ENCODE assay signal across 8 cellular contexts in the genomic region with DNA sequence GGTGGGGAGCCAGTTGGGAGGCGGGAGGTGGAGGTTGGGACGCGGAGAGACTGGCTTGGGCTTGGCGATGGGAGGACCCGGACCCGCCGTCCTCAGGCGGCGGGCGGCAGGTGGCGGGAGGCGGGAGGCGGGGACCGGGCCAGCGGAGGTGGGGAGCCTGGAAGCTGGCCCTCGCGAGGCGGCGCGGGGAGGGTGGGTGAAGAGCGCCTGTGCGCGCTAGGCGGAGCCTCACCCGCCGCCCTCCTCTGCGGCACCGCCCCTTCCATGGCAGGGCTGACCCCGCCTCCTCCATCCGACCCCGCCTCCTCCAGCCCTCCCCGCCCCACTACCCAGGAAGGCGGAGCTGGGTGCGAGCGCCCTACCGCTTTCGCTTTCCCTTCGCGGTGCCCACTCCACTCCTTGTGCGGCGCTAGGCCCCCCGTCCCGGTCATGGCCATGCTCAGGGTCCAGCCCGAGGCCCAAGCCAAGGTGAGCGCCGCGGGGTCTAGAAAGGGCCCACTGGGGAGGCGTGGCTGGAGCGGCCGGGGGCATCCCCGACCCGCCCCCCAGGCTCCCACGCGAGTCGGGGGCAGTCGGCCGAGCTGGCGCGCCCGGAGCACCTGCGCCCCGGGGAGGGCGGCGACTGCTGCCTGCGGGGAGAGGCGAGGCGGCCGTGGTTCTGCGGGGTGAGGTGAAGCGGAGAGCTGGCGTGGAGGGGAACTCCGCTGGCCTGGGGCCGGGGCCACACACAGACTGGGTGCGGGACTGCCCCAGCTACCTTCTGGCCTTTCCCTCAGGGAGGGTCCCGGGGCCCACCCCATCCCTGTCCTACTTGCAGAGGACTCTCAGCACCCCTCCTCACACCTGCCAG. TPM values are rescaled to one million over a fixed set of nuclear protein-coding genes. Genes with fewer than 3 reads are reported as not detected.
DNase-seq lines count a peak whose midpoint lies in the region; ATAC-seq and TF ChIP-seq lines count a peak whose summit lies in the region.

PSME1 (plus strand) TSS at position 361 of the 850 bp plus-strand sequence; CDS start at position 430, 69 bp downstream.

- POLR2A ChIA-PET in activated CD4-positive, alpha-beta T cell treated with anti-CD3 and anti-CD28 coated beads for 36 hours (lab: Charles Lee): interaction anchor here (0.6 to 3.1 kb wide), 11 partner anchors 10 to 1373 kb away, joined by 3 to 35 read pairs (median 4); partner anchors contain the start of genes DCAF11, IPO4, IRF9 and NRL

- intact Hi-C loops in activated CD4-positive, alpha-beta T cell treated with anti-CD3 and anti-CD28 coated beads for 36 hours (cut with DNase I, micrococcal nuclease): loop anchor here (1.0 to 5.0 kb wide), 9 partner anchors 10 to 296 kb away; partner anchors contain the start of genes DCAF11 (in 2 of the 2), IPO4 (in 2 of the 2), NRL (in 2 of the 2) and CHMP4A (in 1 of the 2)

- peak; percentile 57 for ATAC-seq in HG03378 (IDR thresholded peaks at IDR 0.05; ENCODE audit: unreplicated experiment)
- peak; percentile 95 for ATAC-seq in activated CD4-positive, alpha-beta T cell treated with anti-CD3 and anti-CD28 coated beads for 36 hours

- peak; percentile 79 for TF ChIP-seq POLR2A in GM19099 (IDR thresholded peaks at IDR 0.05; ENCODE audit: extremely low read depth, insufficient read length, low read depth)

- no peaks in the 10 kb centered on the region for H3K27me3 Mint-ChIP-seq in activated CD4-positive, alpha-beta T cell treated with anti-CD3 and anti-CD28 coated beads for 36 hours
- H3K27me3 Mint-ChIP-seq in chondrocyte (ENCODE audit: low read depth): no peaks in the 10 kb centered on the region

- CTCF ChIA-PET in activated CD4-positive, alpha-beta T cell treated with anti-CD3 and anti-CD28 coated beads for 36 hours (lab: Charles Lee): interaction anchor here (0.8 to 2.3 kb wide), 9 partner anchors 10 to 300 kb away, joined by 3 to 12 read pairs (median 4); partner anchors contain the start of genes CARMIL3, CIDEB, DCAF11 and NRL

- H3K9me3 Mint-ChIP-seq in activated CD4-positive, alpha-beta T cell treated with anti-CD3 and anti-CD28 coated beads for 36 hours (ENCODE audit: low read depth): no peaks in the 10 kb centered on the region
- no peaks in the 10 kb centered on the region for H3K9me3 Mint-ChIP-seq in chondrocyte (ENCODE audit: low read depth)

- H3K4me1 Mint-ChIP-seq in activated CD4-positive, alpha-beta T cell treated with anti-CD3 and anti-CD28 coated beads for 36 hours: peaks cover 50% of the 10 kb centered on the region
- peaks cover 42% of the 10 kb centered on the region for H3K4me1 Mint-ChIP-seq in chondrocyte (ENCODE audit: low read depth)

- peak; percentile 97 for DNase-seq in AG20443 (ENCODE audit: low spot score)
- DNase-seq in NCI-H510A (lab: John Stamatoyannopoulos, UW): peak; percentile 93
- DNase-seq in activated CD4-positive, alpha-beta T cell treated with anti-CD3 and anti-CD28 coated beads for 36 hours: peak; percentile 98
- peak; percentile 95 for DNase-seq in chondrocyte (ENCODE audit: low spot score)
- DNase-seq in stimulated activated CD4-positive, alpha-beta T cell treated with anti-CD3 and anti-CD28 coated beads, Interleukin-1b, Interleukin-23, amount 100 ng/mL, for 4 hours (ENCODE audit: low read depth in 2 of 2): peak; percentile 94

- peaks cover 45% of the 10 kb centered on the region for H3K36me3 Mint-ChIP-seq in activated CD4-positive, alpha-beta T cell treated with anti-CD3 and anti-CD28 coated beads for 36 hours (ENCODE audit: low read depth)
- H3K36me3 Mint-ChIP-seq in chondrocyte (ENCODE audit: low read depth): peaks cover 11% of the 10 kb centered on the region

- no peak for TF ChIP-seq CTCF in chondrocyte (IDR thresholded peaks at IDR 0.05)

- peak within 1 kb of the TSS; percentile 88 for H3K27ac ChIP-seq in layer of hippocampus (ENCODE audit: low read depth, low read length)

- no peaks in the 10 kb centered on the region for H3K27me3 ChIP-seq in layer of hippocampus (ENCODE audit: control insufficient read depth, insufficient read depth, low read length)

- H3K27ac Mint-ChIP-seq in activated CD4-positive, alpha-beta T cell treated with anti-CD3 and anti-CD28 coated beads for 36 hours: peak within 1 kb of the TSS; percentile 92
- H3K27ac Mint-ChIP-seq in chondrocyte (ENCODE audit: unreplicated experiment): peak within 1 kb of the TSS; percentile 74

- peak within 1 kb of the TSS; percentile 92 for H3K4me3 Mint-ChIP-seq in activated CD4-positive, alpha-beta T cell treated with anti-CD3 and anti-CD28 coated beads for 36 hours
- peak within 1 kb of the TSS; percentile 83 for H3K4me3 Mint-ChIP-seq in chondrocyte (ENCODE audit: unreplicated experiment)

RNA-seq across cellular contexts. Expression of gene PSME1, which starts in this region (rescaled TPM):
- total RNA-seq in activated CD4-positive, alpha-beta T cell treated with anti-CD3 and anti-CD28 coated beads for 36 hours: 100 to 1,000 TPM; 414 to 418 TPM
- total RNA-seq in chondrocyte: 59.2 to 76.1 TPM (median 64.9 TPM) in 3 replicates

Comparison
In these comparisons a context has a peak if more than half of its experiments do, and no peak if none do; other contexts are left out.
1. Peak in every context shown above with its lines: DNase-seq, ATAC-seq and H3K27ac ChIP-seq.